2 cellular contexts compared by ENCODE assay signal in the genomic region with DNA sequence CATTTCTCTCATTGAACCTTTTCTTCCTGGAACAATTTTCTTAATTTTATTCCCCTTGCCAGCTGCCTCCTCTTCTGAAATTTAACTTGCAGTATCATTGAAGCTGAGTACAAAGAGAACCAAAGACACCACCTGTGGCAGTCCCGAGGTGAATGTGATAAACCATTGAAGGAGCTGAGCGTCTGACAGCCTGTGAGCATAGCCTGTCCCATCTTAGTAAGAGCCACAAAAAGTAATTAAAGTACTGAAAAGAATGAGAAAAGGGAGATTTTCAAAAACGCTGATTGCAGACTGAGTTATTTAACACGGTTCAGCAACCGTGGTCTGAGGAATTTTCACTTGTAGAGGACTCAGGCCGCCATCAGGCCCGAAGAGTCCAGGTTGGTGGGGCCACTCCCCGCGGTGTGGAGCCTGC.
TF ChIP-seq lines count a peak whose summit lies in the region.

No MANE protein-coding gene starts in this region.

TF ChIP-seq in SK-N-SH, 30 proteins besides CTCF, POLR2A, EP300 and RAD21 (continued from another document):
- TF ChIP-seq IRF3 (IDR thresholded peaks at IDR 0.05; ENCODE audit: low read depth, low read length) = no peak
- TF ChIP-seq, protein P1, sequence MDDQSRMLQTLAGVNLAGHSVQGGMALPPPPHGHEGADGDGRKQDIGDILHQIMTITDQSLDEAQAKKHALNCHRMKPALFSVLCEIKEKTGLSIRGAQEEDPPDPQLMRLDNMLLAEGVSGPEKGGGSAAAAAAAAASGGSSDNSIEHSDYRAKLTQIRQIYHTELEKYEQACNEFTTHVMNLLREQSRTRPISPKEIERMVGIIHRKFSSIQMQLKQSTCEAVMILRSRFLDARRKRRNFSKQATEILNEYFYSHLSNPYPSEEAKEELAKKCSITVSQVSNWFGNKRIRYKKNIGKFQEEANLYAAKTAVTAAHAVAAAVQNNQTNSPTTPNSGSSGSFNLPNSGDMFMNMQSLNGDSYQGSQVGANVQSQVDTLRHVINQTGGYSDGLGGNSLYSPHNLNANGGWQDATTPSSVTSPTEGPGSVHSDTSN (IDR thresholded peaks at IDR 0.05) = no peak
- TF ChIP-seq CHD2 (IDR thresholded peaks at IDR 0.05; ENCODE audit: low read length, partially characterized antibody) = no peak
- no peak for TF ChIP-seq FOSL2 (IDR thresholded peaks at IDR 0.05; ENCODE audit: borderline replicate concordance, low read depth)
- TF ChIP-seq, protein P2, sequence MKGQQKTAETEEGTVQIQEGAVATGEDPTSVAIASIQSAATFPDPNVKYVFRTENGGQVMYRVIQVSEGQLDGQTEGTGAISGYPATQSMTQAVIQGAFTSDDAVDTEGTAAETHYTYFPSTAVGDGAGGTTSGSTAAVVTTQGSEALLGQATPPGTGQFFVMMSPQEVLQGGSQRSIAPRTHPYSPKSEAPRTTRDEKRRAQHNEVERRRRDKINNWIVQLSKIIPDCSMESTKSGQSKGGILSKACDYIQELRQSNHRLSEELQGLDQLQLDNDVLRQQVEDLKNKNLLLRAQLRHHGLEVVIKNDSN (IDR thresholded peaks at IDR 0.05; ENCODE audit: borderline replicate concordance, low read depth) = no peak
- TF ChIP-seq FOXM1 (IDR thresholded peaks at IDR 0.05; ENCODE audit: low read depth) = no peak

TF ChIP-seq in SK-N-SH treated with all-trans-retinoic acid at 6 μM for 48 hours, 23 proteins besides CTCF, POLR2A, EP300 and RAD21 (continued from another document):
- no peak for TF ChIP-seq RARB (CRISPR knock-in tag; IDR thresholded peaks at IDR 0.05)
- TF ChIP-seq ZNF70 (CRISPR knock-in tag; IDR thresholded peaks at IDR 0.05) = no peak
- no peak for TF ChIP-seq TOX (CRISPR knock-in tag; IDR thresholded peaks at IDR 0.05; ENCODE audit: borderline replicate concordance)
- TF ChIP-seq TSHZ2 (CRISPR knock-in tag; IDR thresholded peaks at IDR 0.05) = no peak
- TF ChIP-seq PPARA (CRISPR knock-in tag; IDR thresholded peaks at IDR 0.05; ENCODE audit: borderline replicate concordance) = no peak
- TF ChIP-seq, protein P3, sequence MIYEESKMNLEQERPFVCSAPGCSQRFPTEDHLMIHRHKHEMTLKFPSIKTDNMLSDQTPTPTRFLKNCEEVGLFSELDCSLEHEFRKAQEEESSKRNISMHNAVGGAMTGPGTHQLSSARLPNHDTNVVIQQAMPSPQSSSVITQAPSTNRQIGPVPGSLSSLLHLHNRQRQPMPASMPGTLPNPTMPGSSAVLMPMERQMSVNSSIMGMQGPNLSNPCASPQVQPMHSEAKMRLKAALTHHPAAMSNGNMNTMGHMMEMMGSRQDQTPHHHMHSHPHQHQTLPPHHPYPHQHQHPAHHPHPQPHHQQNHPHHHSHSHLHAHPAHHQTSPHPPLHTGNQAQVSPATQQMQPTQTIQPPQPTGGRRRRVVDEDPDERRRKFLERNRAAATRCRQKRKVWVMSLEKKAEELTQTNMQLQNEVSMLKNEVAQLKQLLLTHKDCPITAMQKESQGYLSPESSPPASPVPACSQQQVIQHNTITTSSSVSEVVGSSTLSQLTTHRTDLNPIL (CRISPR knock-in tag; IDR thresholded peaks at IDR 0.05; ENCODE audit: low read depth) = no peak
- no peak for TF ChIP-seq SNAI2 (CRISPR knock-in tag; IDR thresholded peaks at IDR 0.05)
